Comparison of ENCODE assay signal across 9 cellular contexts in the genomic region with DNA sequence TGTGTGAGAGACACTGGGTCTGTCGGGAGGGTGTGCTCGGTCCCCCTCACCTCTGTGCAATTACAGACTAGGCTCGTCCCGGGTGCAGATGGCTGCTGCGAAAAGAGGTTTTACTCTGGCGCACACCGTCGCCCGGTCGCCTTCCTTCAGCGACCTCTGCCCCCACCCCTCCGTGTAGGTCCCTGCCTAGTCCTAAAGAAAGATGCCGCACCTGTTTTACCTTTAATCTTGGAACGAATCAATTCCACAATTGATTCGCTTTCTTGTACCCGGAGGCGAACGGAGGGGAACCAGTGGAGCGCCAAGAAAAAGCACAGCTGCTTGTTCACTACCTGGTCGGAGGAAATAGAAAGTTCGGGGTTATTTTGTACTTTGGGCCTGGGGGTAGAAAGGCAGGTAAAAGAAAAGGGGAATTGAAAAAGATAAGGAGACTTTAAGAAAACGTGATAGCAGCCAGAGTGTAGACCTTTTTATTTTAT. TPM values are rescaled to one million over a fixed set of nuclear protein-coding genes. Genes with fewer than 3 reads are reported as not detected.
DNase-seq lines count a peak whose midpoint lies in the region; ATAC-seq, FAIRE-seq and TF ChIP-seq lines count a peak whose summit lies in the region.
"Had no signal": no experiment of that assay in that cellular context is flagged by ENCODE, and none has a peak within 500 bp of the region (broad histone marks: within the 10 kb centered on the region; RNA-seq: fewer than 3 reads in every experiment).

No MANE protein-coding gene starts in this region.

- H3K27ac ChIP-seq in esophagus squamous epithelium (peak overlapping the region; percentile 79 to 82 (median 80)), skeletal muscle tissue (ENCODE audit: low read depth, low read length) (no peak overlapping the region)

- intact Hi-C loops in esophagus squamous epithelium (cut with DNase I), result no loop called here

- TF ChIP-seq POLR2A in esophagus squamous epithelium (IDR thresholded peaks at IDR 0.05), result no peak

- 3 to 4% methylated on average over 10 to 20 of the region's 22 CpGs for WGBS in esophagus squamous epithelium, 2 donors

- H3K27me3 ChIP-seq in esophagus squamous epithelium (peaks cover 0 to 19% (median 0%) of the 10 kb centered on the region in 4 donors), skeletal muscle tissue (ENCODE audit: control insufficient read depth in 3 of 3, insufficient read depth in 3 of 3, low read length in 3 of 3) (peaks cover 0 to 13% (median 2%) of the 10 kb centered on the region in 3 donors)

- TF ChIP-seq CTCF in esophagus squamous epithelium (IDR thresholded peaks at IDR 0.05), result no peak

- H3K9me3 ChIP-seq in esophagus squamous epithelium (no peaks in the 10 kb centered on the region), skeletal muscle tissue (ENCODE audit: control insufficient read depth in 3 of 3, low read length in 3 of 3) (no peaks in the 10 kb centered on the region)

- H3K36me3 ChIP-seq in esophagus squamous epithelium (no peaks in the 10 kb centered on the region), skeletal muscle tissue (ENCODE audit: control insufficient read depth in 3 of 3, insufficient read depth in 3 of 3, low read length in 3 of 3) (no peaks in the 10 kb centered on the region)

- H3K4me3 ChIP-seq in esophagus squamous epithelium (peak overlapping the region; percentile 57 to 78 (median 71)), skeletal muscle tissue (ENCODE audit: low read length in 3 of 3) (peak overlapping the region; percentile 67 to 73 (median 70))

- ATAC-seq in HG03342 (IDR thresholded peaks at IDR 0.05; ENCODE audit: unreplicated experiment), result peak; percentile 15
- ATAC-seq in HG02970 (IDR thresholded peaks at IDR 0.05; ENCODE audit: low FRiP score, unreplicated experiment), result no peak

- peak overlapping the region; percentile 47 to 71 (median 69) for H3K9ac ChIP-seq in skeletal muscle tissue (ENCODE audit: low read depth in 1 of 3, low read length in 3 of 3)

- no peak for FAIRE-seq in HTR-8/SVneo (lab: Jason Lieb, UNC)
- FAIRE-seq: A204.1 had no signal

- DNase-seq in DMS 273 (lab: John Stamatoyannopoulos, UW; ENCODE audit: unreplicated experiment), result peak; percentile 19
- DNase-seq in DMS 273 treated with DMSO at 0.1 percent for 48 hours (lab: John Stamatoyannopoulos, UW), result no peak
- no peak for DNase-seq in esophagus squamous epithelium (lab: John Stamatoyannopoulos, UW)
- DNase-seq in SIG-M5 (lab: John Stamatoyannopoulos, UW), result no peak
- no peak for DNase-seq in HTR-8/SVneo (ENCODE audit: insufficient read length, low spot score)

- H3K4me1 ChIP-seq in esophagus squamous epithelium (peaks cover 0 to 42% (median 4%) of the 10 kb centered on the region in 3 donors), skeletal muscle tissue (ENCODE audit: control insufficient read depth in 3 of 3, insufficient read depth in 3 of 3, low read length in 3 of 3) (peaks cover 9 to 17% (median 16%) of the 10 kb centered on the region in 3 donors)

RNA-seq across cellular contexts. Expression of gene NPNT, which starts 1.2 kb away (rescaled TPM):
- total RNA-seq in esophagus squamous epithelium (10 to 100 TPM in 3 of 4 donors, 1 to 10 TPM in 1; 7.5 to 17.2 (median 15.7) TPM), skeletal muscle tissue (74.1 TPM)
